Comparison of ENCODE assay signal across 8 cellular contexts in genomic region chr1:39205102-39205780, GRCh38. TPM values are rescaled to one million over a fixed set of nuclear protein-coding genes. Genes with fewer than 3 reads are reported as not detected.
A peak's percentile ranks its signal among the peaks of the same experiment; 100 is the strongest.
DNase-seq lines count a peak whose midpoint lies in the region; ATAC-seq and TF ChIP-seq lines count a peak whose summit lies in the region.

No MANE protein-coding gene starts in this region.

- H3K4me1 ChIP-seq in heart right ventricle = peaks cover 0 to 73% (median 34%) of the 10 kb centered on the region in 9 donors

- H3K27ac ChIP-seq in heart right ventricle = peak overlapping the region; percentile 77 to 98 (median 90)

- TF ChIP-seq CTCF in GM20000 (IDR thresholded peaks at IDR 0.05; ENCODE audit: extremely low read depth, missing control alignments) (no peak), heart right ventricle (IDR thresholded peaks at IDR 0.05) (no peak), retinal pigment epithelial cell (conservative IDR thresholded peaks at IDR 0.05; ENCODE audit: low read depth, low read length) (no peak)

- peak overlapping the region; percentile 23 to 69 (median 48) for H3K4me3 ChIP-seq in heart right ventricle
- H3K4me3 ChIP-seq in retinal pigment epithelial cell (ENCODE audit: low read length) = peak overlapping the region; percentile 37

- H3K27me3 ChIP-seq in heart right ventricle = no peaks in the 10 kb centered on the region

- WGBS in heart right ventricle, 2 donors = 7 to 14% methylated on average over 4 of the region's 4 CpGs

- POLR2A ChIA-PET in activated naive CD8-positive, alpha-beta T cell treated with anti-CD3 and anti-CD28 coated beads, Interleukin-2, amount 10 ng/mL, durations not matched to agents 7 days and 5 days (lab: Charles Lee) = interaction anchor here (1.0 to 4.2 kb wide), 9 partner anchors 8 to 53 kb away, joined by 4 to 89 read pairs (median 8); no protein-coding TSS in a partner anchor

- H3K9me3 ChIP-seq in heart right ventricle = no peaks in the 10 kb centered on the region

- H3K36me3 ChIP-seq in heart right ventricle = peaks cover 0 to 11% (median 0%) of the 10 kb centered on the region in 9 donors

- H3K9me3 Mint-ChIP-seq in activated naive CD8-positive, alpha-beta T cell treated with anti-CD3 and anti-CD28 coated beads, Interleukin-2, amount 10 ng/mL, durations not matched to agents 7 days and 5 days = peaks cover 1% of the 10 kb centered on the region

- peak; percentile 92 for ATAC-seq in activated naive CD8-positive, alpha-beta T cell treated with anti-CD3 and anti-CD28 coated beads, Interleukin-2, amount 10 ng/mL, durations not matched to agents 7 days and 5 days (ENCODE audit: low read depth)
- ATAC-seq in heart right ventricle (peak; percentile 49 to 79 (median 78)), GM21390 (IDR thresholded peaks at IDR 0.05; ENCODE audit: unreplicated experiment) (no peak)

- peak overlapping the region; percentile 96 for H3K27ac Mint-ChIP-seq in activated naive CD8-positive, alpha-beta T cell treated with anti-CD3 and anti-CD28 coated beads, Interleukin-2, amount 10 ng/mL, durations not matched to agents 7 days and 5 days

- H3K4me1 Mint-ChIP-seq in activated naive CD8-positive, alpha-beta T cell treated with anti-CD3 and anti-CD28 coated beads, Interleukin-2, amount 10 ng/mL, durations not matched to agents 7 days and 5 days = peaks cover 36% of the 10 kb centered on the region

- intact Hi-C loops in heart right ventricle (cut with DNase I) = loop anchor here in 1 of 10 donors (5.0 kb wide), 1 partner anchor 52 kb away; no protein-coding TSS in a partner anchor

- H3K36me3 Mint-ChIP-seq in activated naive CD8-positive, alpha-beta T cell treated with anti-CD3 and anti-CD28 coated beads, Interleukin-2, amount 10 ng/mL, durations not matched to agents 7 days and 5 days = peaks cover 14% of the 10 kb centered on the region

- peak overlapping the region; percentile 95 for H3K4me3 Mint-ChIP-seq in activated naive CD8-positive, alpha-beta T cell treated with anti-CD3 and anti-CD28 coated beads, Interleukin-2, amount 10 ng/mL, durations not matched to agents 7 days and 5 days

- H3K27me3 Mint-ChIP-seq in activated naive CD8-positive, alpha-beta T cell treated with anti-CD3 and anti-CD28 coated beads, Interleukin-2, amount 10 ng/mL, durations not matched to agents 7 days and 5 days = no peaks in the 10 kb centered on the region

- DNase-seq in GM20000 (ENCODE audit: low spot score) (peak; percentile 40), SIG-M5 treated with dmso at 0.1 percent for 504 hours (lab: John Stamatoyannopoulos, UW; ENCODE audit: unreplicated experiment) (peak; percentile 90), heart right ventricle (peak in 1 of 2 donors; percentile 55), retinal pigment epithelial cell (ENCODE audit: low read depth) (no peak), GOT3 (lab: John Stamatoyannopoulos, UW) (no peak), NCI-H2227 (lab: John Stamatoyannopoulos, UW; ENCODE audit: unreplicated experiment) (no peak)
- DNase-seq in activated naive CD8-positive, alpha-beta T cell treated with anti-CD3 and anti-CD28 coated beads, Interleukin-2, amount 10 ng/mL, durations not matched to agents 7 days and 5 days = peak; percentile 56

RNA-seq across cellular contexts. Expression of gene MACF1, which starts 0.7 kb away (rescaled TPM):
- 100 to 1,000 TPM; 328 to 344 TPM for total RNA-seq in activated naive CD8-positive, alpha-beta T cell treated with anti-CD3 and anti-CD28 coated beads, Interleukin-2, amount 10 ng/mL, durations not matched to agents 7 days and 5 days
- 100 to 1,000 TPM; 157 to 379 (median 325) TPM for total RNA-seq in heart right ventricle
- 100 to 1,000 TPM in 1 of 2 donors, 10 to 100 TPM in 1; 85.3 to 136 TPM for polyA plus RNA-seq in heart right ventricle

Comparison
In these comparisons a context has a peak if more than half of its experiments do, and no peak if none do; other contexts are left out.
1. DNase-seq: peak in GM20000 (single experiment), SIG-M5 treated with dmso at 0.1 percent for 504 hours (single experiment) and activated naive CD8-positive, alpha-beta T cell treated with anti-CD3 and anti-CD28 coated beads, Interleukin-2, amount 10 ng/mL, durations not matched to agents 7 days and 5 days (single experiment); none in retinal pigment epithelial cell (single experiment), GOT3 (single experiment) and NCI-H2227 (single experiment).